25 cellular contexts compared by ENCODE assay signal in genomic region chr13:47521895-47522487, GRCh38.
DNase-seq lines count a peak whose midpoint lies in the region; ATAC-seq and TF ChIP-seq lines count a peak whose summit lies in the region.
"Had no signal": no experiment of that assay in that cellular context is flagged by ENCODE, and none has a peak within 500 bp of the region (broad histone marks: within the 10 kb centered on the region; RNA-seq: fewer than 3 reads in every experiment).

No MANE protein-coding gene starts in this region.

- no peak overlapping the region for H3K4me3 Mint-ChIP-seq in activated T-cell treated with anti-CD3 and anti-CD28 coated beads, Interleukin-2, amount 50 U/mL, for 4 hours
- H3K4me3 Mint-ChIP-seq: B cell; CD8-positive, alpha-beta T cell had no signal

- TF ChIP-seq POLR2A in heart left ventricle (IDR thresholded peaks at IDR 0.05), result no peak

- no peak overlapping the region for H4K8ac ChIP-seq in mesenchymal stem cell (ENCODE audit: low read length)

- no peak overlapping the region for H4K91ac ChIP-seq in mesenchymal stem cell (ENCODE audit: low read length)

- no peaks in the 10 kb centered on the region for H3K36me3 Mint-ChIP-seq in activated T-cell treated with anti-CD3 and anti-CD28 coated beads, Interleukin-2, amount 50 U/mL, for 4 hours (ENCODE audit: insufficient read depth)
- H3K36me3 Mint-ChIP-seq: CD8-positive, alpha-beta T cell had no signal

- H2BK12ac ChIP-seq in mesenchymal stem cell (ENCODE audit: low read length in 2 of 2), result no peak overlapping the region

- intact Hi-C loops in Right ventricle myocardium superior (cut with DNase I) (no loop called here), cardiac septum (cut with DNase I) (loop anchor here (10.0 kb wide), 1 partner anchor 97 kb away; no protein-coding TSS in a partner anchor), heart left ventricle (cut with DNase I) (no loop called here)

- H3K18ac ChIP-seq in mesenchymal stem cell (ENCODE audit: low read depth in 1 of 2, low read length in 2 of 2), result no peak overlapping the region

- H3K4me2 ChIP-seq in mesenchymal stem cell (ENCODE audit: low read length, poor library complexity, severe bottlenecking), result no peak overlapping the region
- H3K4me2 ChIP-seq: A549, SK-N-SH had no signal

- H3K14ac ChIP-seq in mesenchymal stem cell (ENCODE audit: low read length in 2 of 2), result no peak overlapping the region

- no peak overlapping the region for H3K4ac ChIP-seq in mesenchymal stem cell (ENCODE audit: low read depth in 1 of 2, low read length in 2 of 2)

- no peak overlapping the region for H3K9ac ChIP-seq in mesenchymal stem cell (ENCODE audit: low read length)
- H3K9ac ChIP-seq: SK-N-SH had no signal

- H3K4me1 Mint-ChIP-seq in activated T-cell treated with anti-CD3 and anti-CD28 coated beads, Interleukin-2, amount 50 U/mL, for 4 hours (ENCODE audit: low read depth), result no peaks in the 10 kb centered on the region
- H3K4me1 Mint-ChIP-seq: B cell had no signal

- H3K27me3 Mint-ChIP-seq in activated T-cell treated with anti-CD3 and anti-CD28 coated beads, Interleukin-2, amount 50 U/mL, for 4 hours (ENCODE audit: low read depth), result no peaks in the 10 kb centered on the region

- H3K9me3 ChIP-seq in heart left ventricle (no peaks in the 10 kb centered on the region), mesenchymal stem cell (ENCODE audit: control insufficient read depth, low read length) (no peaks in the 10 kb centered on the region)
- H3K9me3 ChIP-seq: A549, Peyer's patch, SK-N-SH had no signal

- H3K27ac ChIP-seq in heart left ventricle (peak overlapping the region in 8 of 12 donors; percentile 22 to 65 (median 49)), mesenchymal stem cell (ENCODE audit: low read length, poor library complexity, severe bottlenecking) (no peak overlapping the region)
- H3K27ac ChIP-seq: A549, C4-2B, Peyer's patch had no signal

- no peak for TF ChIP-seq CTCF in heart left ventricle (IDR thresholded peaks at IDR 0.05)

- WGBS in heart left ventricle, 4 donors, result 59 to 67% (median 63%) methylated on average over 2 of the region's 2 CpGs
- 83% methylated on average over 1 of the region's 2 CpGs for WGBS in mesenchymal stem cell

- no peak overlapping the region for H3K23ac ChIP-seq in mesenchymal stem cell (ENCODE audit: low read length in 2 of 2)

- H3K4me1 ChIP-seq in heart left ventricle, result peaks cover 0 to 13% (median 0%) of the 10 kb centered on the region in 12 donors
- no peaks in the 10 kb centered on the region for H3K4me1 ChIP-seq in mesenchymal stem cell (ENCODE audit: control insufficient read depth, insufficient read depth, low read depth, low read length)
- H3K4me1 ChIP-seq: A549, Peyer's patch had no signal

- no peaks in the 10 kb centered on the region for H3K27me3 ChIP-seq in heart left ventricle
- H3K27me3 ChIP-seq in mesenchymal stem cell (ENCODE audit: control insufficient read depth in 1 of 2, insufficient read depth in 1 of 2, low read length in 2 of 2), result no peaks in the 10 kb centered on the region
- H3K27me3 ChIP-seq: Peyer's patch had no signal

- DNase-seq in Right ventricle myocardium superior (no peak), cardiac septum (ENCODE audit: low spot score) (no peak), heart left ventricle (peak in 1 of 5 donors; percentile 13), mesenchymal stem cell (peak; percentile 74), middle frontal gyrus (ENCODE audit: extremely low spot score, low spot score) (no peak)
- no peak for DNase-seq in activated T-cell treated with anti-CD3 and anti-CD28 coated beads, Interleukin-2, amount 50 U/mL, for 4 hours
- no peak for DNase-seq in activated effector memory CD4-positive, alpha-beta T cell treated with anti-CD3 and anti-CD28 coated beads, Interleukin-2, amount 50 U/mL, for 16 hours
- DNase-seq: CD8-positive, alpha-beta T cell; DMS 273 treated with DMSO at 0.1 percent for 48 hours; DMS79; GF-D8; NCI-H1105 treated with DMSO at 0.1 percent for 48 hours; NCI-H146; NCI-H1930; NCI-H2107; NCI-H524 treated with DMSO at 0.1 percent for 48 hours; NCI-H774; NK-92 treated with Interleukin-12 subunit alpha and Interleukin-12 subunit beta, amount 100 ng/mL, for 24 hours; OCI-M1; Peyer's patch; SK-N-SH; SW 1271 had no signal

- no peak overlapping the region for H2BK120ac ChIP-seq in mesenchymal stem cell (ENCODE audit: low read depth, low read length)

- H3K9me3 Mint-ChIP-seq in activated T-cell treated with anti-CD3 and anti-CD28 coated beads, Interleukin-2, amount 50 U/mL, for 4 hours, result no peaks in the 10 kb centered on the region
- H3K9me3 Mint-ChIP-seq: CD8-positive, alpha-beta T cell had no signal

- H2AK5ac ChIP-seq in mesenchymal stem cell (ENCODE audit: low read length, severe bottlenecking), result no peak overlapping the region

- H3K36me3 ChIP-seq in heart left ventricle, result no peaks in the 10 kb centered on the region
- no peaks in the 10 kb centered on the region for H3K36me3 ChIP-seq in mesenchymal stem cell (ENCODE audit: control insufficient read depth in 1 of 2, insufficient read depth in 2 of 2, low read depth in 1 of 2, low read length in 2 of 2)
- H3K36me3 ChIP-seq: Peyer's patch had no signal

- no peak overlapping the region for H2AFZ ChIP-seq in mesenchymal stem cell (ENCODE audit: low read depth, low read length)

- H3K4me3 ChIP-seq in heart left ventricle, result no peak overlapping the region
- H3K4me3 ChIP-seq in mesenchymal stem cell (ENCODE audit: insufficient read depth in 1 of 2, low read depth in 1 of 2, low read length in 2 of 2), result no peak overlapping the region
- H3K4me3 ChIP-seq: A549, Peyer's patch had no signal

- H3K79me1 ChIP-seq in mesenchymal stem cell (replicated peaks; ENCODE audit: low read length, poor library complexity, severe bottlenecking), result no peaks in the 10 kb centered on the region

- ATAC-seq in Right ventricle myocardium superior (ENCODE audit: poor library complexity) (peak; percentile 89), heart left ventricle (peak; percentile 73 to 87 (median 82))
- ATAC-seq in activated T-cell treated with anti-CD3 and anti-CD28 coated beads, Interleukin-2, amount 50 U/mL, for 4 hours, result no peak
- ATAC-seq: A549; CD8-positive, alpha-beta T cell had no signal

- no peak overlapping the region for H2BK5ac ChIP-seq in mesenchymal stem cell (ENCODE audit: low read depth, low read length, poor library complexity, severe bottlenecking)

- peak overlapping the region; percentile 48 for H2BK15ac ChIP-seq in mesenchymal stem cell (ENCODE audit: low read depth, poor library complexity, severe bottlenecking)

Comparison
In these comparisons a context has a peak if more than half of its experiments do, and no peak if none do; other contexts are left out.
1. ATAC-seq: peak in Right ventricle myocardium superior (single experiment) and heart left ventricle (4 of 4); none in activated T-cell treated with anti-CD3 and anti-CD28 coated beads, Interleukin-2, amount 50 U/mL, for 4 hours (0 of 2).